17 cellular contexts compared by ENCODE assay signal in genomic region chr5:100800552-100800951, GRCh38.
DNase-seq lines count a peak whose midpoint lies in the region; ATAC-seq and TF ChIP-seq lines count a peak whose summit lies in the region.
"Had no signal": no experiment of that assay in that cellular context is flagged by ENCODE, and none has a peak within 500 bp of the region (broad histone marks: within the 10 kb centered on the region; RNA-seq: fewer than 3 reads in every experiment).

No MANE protein-coding gene starts in this region.

- no peak overlapping the region for H3K4me3 Mint-ChIP-seq in CD8-positive, alpha-beta T cell
- H3K4me3 Mint-ChIP-seq: activated naive CD8-positive, alpha-beta T cell; naive thymus-derived CD4-positive, alpha-beta T cell had no signal

- no peaks in the 10 kb centered on the region for H3K27me3 Mint-ChIP-seq in CD8-positive, alpha-beta T cell (ENCODE audit: low read depth)
- H3K27me3 Mint-ChIP-seq: activated naive CD8-positive, alpha-beta T cell; naive thymus-derived CD4-positive, alpha-beta T cell had no signal

- no peak overlapping the region for H3K27ac ChIP-seq in OCI-LY3 (ENCODE audit: low read length)
- no peak overlapping the region for H3K27ac ChIP-seq in CD8-positive, alpha-beta T cell (ENCODE audit: low read depth, low read length)
- H3K27ac ChIP-seq: left lung, SK-N-MC, WERI-Rb-1 had no signal

- H3K9ac ChIP-seq in OCI-LY3 (ENCODE audit: low read length) = no peak overlapping the region

- H3K27ac Mint-ChIP-seq in CD8-positive, alpha-beta T cell = no peak overlapping the region
- H3K27ac Mint-ChIP-seq: activated naive CD8-positive, alpha-beta T cell; naive thymus-derived CD4-positive, alpha-beta T cell had no signal

- POLR2A ChIA-PET in CD8-positive, alpha-beta T cell (lab: Charles Lee) = no interaction called here

- H3K27me3 ChIP-seq in OCI-LY3 (ENCODE audit: low read depth, low read length) = no peaks in the 10 kb centered on the region
- no peaks in the 10 kb centered on the region for H3K27me3 ChIP-seq in CD8-positive, alpha-beta T cell (ENCODE audit: insufficient read depth, low read length)
- H3K27me3 ChIP-seq: left lung had no signal

- peak; percentile 89 for ATAC-seq in GM18511 (IDR thresholded peaks at IDR 0.05; ENCODE audit: unreplicated experiment)
- ATAC-seq in GM21381 (IDR thresholded peaks at IDR 0.05; ENCODE audit: unreplicated experiment) = peak; percentile 87
- peak; percentile 75 for ATAC-seq in HG02943 (IDR thresholded peaks at IDR 0.05; ENCODE audit: low read depth, unreplicated experiment)
- no peak for ATAC-seq in CD8-positive, alpha-beta T cell
- no peak for ATAC-seq in HG03097 (IDR thresholded peaks at IDR 0.05; ENCODE audit: low FRiP score, unreplicated experiment)
- no peak for ATAC-seq in GM21737 (IDR thresholded peaks at IDR 0.05; ENCODE audit: unreplicated experiment)
- ATAC-seq: left lung; naive thymus-derived CD4-positive, alpha-beta T cell had no signal

- no peaks in the 10 kb centered on the region for H3K36me3 Mint-ChIP-seq in CD8-positive, alpha-beta T cell

- intact Hi-C loops in CD8-positive, alpha-beta T cell (cut with DNase I, micrococcal nuclease) = no loop called here

- no peaks in the 10 kb centered on the region for H3K4me1 Mint-ChIP-seq in CD8-positive, alpha-beta T cell (ENCODE audit: low read depth)

- H3K36me3 ChIP-seq in OCI-LY3 (replicated peaks; ENCODE audit: low read depth, low read length) = peaks cover 20% of the 10 kb centered on the region
- H3K36me3 ChIP-seq in CD8-positive, alpha-beta T cell (ENCODE audit: insufficient read depth, low read length) = no peaks in the 10 kb centered on the region
- H3K36me3 ChIP-seq: left lung, WERI-Rb-1 had no signal

- 0 out of 2 replicates have a peak overlapping the region, but pooled peaks have one; percentile 5 for H3K4me3 ChIP-seq in OCI-LY3 (ENCODE audit: low read length)
- no peak overlapping the region for H3K4me3 ChIP-seq in CD8-positive, alpha-beta T cell (ENCODE audit: low read depth, low read length)
- H3K4me3 ChIP-seq: left lung, SK-N-MC had no signal

- peaks cover 9% of the 10 kb centered on the region for H3K9me3 Mint-ChIP-seq in CD8-positive, alpha-beta T cell

- H4K20me1 ChIP-seq in OCI-LY3 (ENCODE audit: insufficient read depth, low read length) = no peaks in the 10 kb centered on the region

- no peak for TF ChIP-seq CTCF in OCI-LY3 (IDR thresholded peaks at IDR 0.05; ENCODE audit: low read depth, low read length)
- TF ChIP-seq CTCF in CD8-positive, alpha-beta T cell (IDR thresholded peaks at IDR 0.05) = no peak

- no peaks in the 10 kb centered on the region for H3K79me2 ChIP-seq in OCI-LY3 (ENCODE audit: low read length)

- CTCF ChIA-PET in CD8-positive, alpha-beta T cell (lab: Charles Lee) = interaction anchor here (1.0 kb wide), 1 partner anchor 100 kb away, joined by 3 read pairs; no protein-coding TSS in a partner anchor

- H3K4me1 ChIP-seq in OCI-LY3 (ENCODE audit: low read length) = peaks cover 15% of the 10 kb centered on the region
- no peaks in the 10 kb centered on the region for H3K4me1 ChIP-seq in CD8-positive, alpha-beta T cell (ENCODE audit: insufficient read depth, low read length)
- H3K4me1 ChIP-seq: left lung had no signal

- DNase-seq in CD8-positive, alpha-beta T cell = no peak
- DNase-seq in NCI-H2196 treated with DMSO at 0.1 percent for 48 hours (lab: John Stamatoyannopoulos, UW; ENCODE audit: unreplicated experiment) = no peak
- DNase-seq: activated CD8-positive, alpha-beta memory T cell treated with anti-CD3 and anti-CD28 coated beads, Interleukin-2, amount 50 U/mL, for 4 hours; DMS53; hypothalamus; left lung; naive thymus-derived CD4-positive, alpha-beta T cell; NCI-H2171 treated with DMSO at 0.1 percent for 48 hours; WERI-Rb-1 had no signal

- H3K9me3 ChIP-seq in OCI-LY3 (ENCODE audit: insufficient read depth, low read length) = peaks cover 11% of the 10 kb centered on the region
- H3K9me3 ChIP-seq in CD8-positive, alpha-beta T cell (ENCODE audit: low read length) = no peaks in the 10 kb centered on the region

- H3K4me2 ChIP-seq in OCI-LY3 (ENCODE audit: low read length) = peak overlapping the region; percentile 38

- no peak overlapping the region for H2AFZ ChIP-seq in OCI-LY3 (ENCODE audit: low read depth, low read length)

Comparison
In these comparisons a context has a peak if more than half of its experiments do, and no peak if none do; other contexts are left out.
1. ATAC-seq: peak in GM18511 (single experiment), GM21381 (single experiment) and HG02943 (single experiment); none in CD8-positive, alpha-beta T cell (single experiment), HG03097 (single experiment) and GM21737 (single experiment).